ENCODE assay signal across 9 cellular contexts in the genomic region with DNA sequence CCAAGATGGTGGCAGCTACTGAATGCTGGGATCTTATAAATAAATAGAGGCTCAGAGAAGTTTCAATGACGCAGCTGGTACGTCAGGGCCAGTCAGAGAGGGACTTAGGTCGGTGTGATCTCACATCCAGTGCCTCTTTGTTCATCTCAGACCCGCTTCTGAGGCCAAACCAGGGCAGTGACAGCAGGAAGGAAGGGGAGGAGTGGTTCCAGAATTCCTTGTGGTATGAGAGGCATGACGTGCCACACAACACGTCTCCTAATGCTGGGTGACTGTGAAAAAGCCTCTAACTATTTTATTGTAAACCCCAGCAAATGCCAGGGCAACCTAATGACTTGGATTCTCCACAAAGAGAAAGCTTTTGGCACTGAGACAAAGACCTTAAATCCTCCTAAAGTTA.
DNase-seq lines count a peak whose midpoint lies in the region; TF ChIP-seq lines count a peak whose summit lies in the region.
"Had no signal": no experiment of that assay in that cellular context is flagged by ENCODE, and none has a peak within 500 bp of the region (broad histone marks: within the 10 kb centered on the region; RNA-seq: fewer than 3 reads in every experiment).

No MANE protein-coding gene starts in this region.

- H3K27ac ChIP-seq in SJCRH30, result no peak overlapping the region
- H3K27ac ChIP-seq: VCaP had no signal

- H3K4me3 Mint-ChIP-seq in type B pancreatic cell (no peak overlapping the region), Calu3 (ENCODE audit: low read depth, unreplicated experiment) (no peak overlapping the region)

- H3K36me3 Mint-ChIP-seq in type B pancreatic cell (no peaks in the 10 kb centered on the region), Calu3 (ENCODE audit: insufficient read depth, unreplicated experiment) (no peaks in the 10 kb centered on the region)

- H3K27me3 ChIP-seq in SJCRH30, result no peaks in the 10 kb centered on the region

- no TSS peak for BruUV-seq in Calu3 (replicated peaks; lab: Mats Ljungman, UMichigan)

- H3K27ac Mint-ChIP-seq in type B pancreatic cell (peak overlapping the region; percentile 87), Calu3 (ENCODE audit: unreplicated experiment) (no peak overlapping the region)

- no peak for TF ChIP-seq CTCF in type B pancreatic cell (conservative IDR thresholded peaks at IDR 0.05)
- TF ChIP-seq CTCF in Calu3 (IDR thresholded peaks at IDR 0.05; ENCODE audit: unreplicated experiment), result no peak

- intact Hi-C loops in Calu3 (cut with micrococcal nuclease; ENCODE audit: unreplicated experiment), result loop anchor here (10.0 kb wide), 2 partner anchors 305 to 335 kb away; no protein-coding TSS in a partner anchor

- H3K4me1 ChIP-seq in SJCRH30, result 0 out of 2 replicates have a peak, but pooled peaks cover 5% of the 10 kb centered on the region

- H3K27me3 Mint-ChIP-seq in type B pancreatic cell (no peaks in the 10 kb centered on the region), Calu3 (ENCODE audit: unreplicated experiment) (peaks cover 22% of the 10 kb centered on the region)

- H3K36me3 ChIP-seq in SJCRH30, result no peaks in the 10 kb centered on the region

- H3K4me1 Mint-ChIP-seq in type B pancreatic cell (ENCODE audit: unreplicated experiment) (peaks cover 39% of the 10 kb centered on the region), Calu3 (ENCODE audit: low read depth, unreplicated experiment) (no peaks in the 10 kb centered on the region)

- no peak overlapping the region for H3K4me3 ChIP-seq in SJCRH30

- no peaks in the 10 kb centered on the region for H3K9me3 ChIP-seq in SJCRH30 (replicated peaks)

- CTCF ChIA-PET in Calu3 (lab: Charles Lee), result no interaction called here

- no peaks in the 10 kb centered on the region for H3K9me3 Mint-ChIP-seq in type B pancreatic cell
- H3K9me3 Mint-ChIP-seq in Calu3 (ENCODE audit: low read depth, unreplicated experiment), result no peaks in the 10 kb centered on the region

- peak; percentile 20 for DNase-seq in stimulated activated CD4-positive, alpha-beta T cell treated with anti-CD3 and anti-CD28 coated beads, Interleukin-1b, Interleukin-23, amount 100 ng/mL, for 48 hours
- DNase-seq in stimulated activated CD4-positive, alpha-beta T cell treated with anti-CD3 and anti-CD28 coated beads, Interleukin-4, amount 100 ng/mL, for 1 hour, result no peak
- DNase-seq in cerebellar cortex (ENCODE audit: low spot score), result peak; percentile 20
- peak; percentile 63 for DNase-seq in medulla oblongata (ENCODE audit: extremely low spot score)
- DNase-seq in type B pancreatic cell (ENCODE audit: extremely low spot score, unreplicated experiment), result no peak
- no peak for DNase-seq in activated CD8-positive, alpha-beta memory T cell treated with anti-CD3 and anti-CD28 coated beads for 24 hours
- DNase-seq in Calu3, result no peak
- no peak for DNase-seq in SJCRH30

Comparison
In these comparisons a context has a peak if more than half of its experiments do, and no peak if none do; other contexts are left out.
1. DNase-seq: peak in stimulated activated CD4-positive, alpha-beta T cell treated with anti-CD3 and anti-CD28 coated beads, Interleukin-1b, Interleukin-23, amount 100 ng/mL, for 48 hours (single experiment), cerebellar cortex (single experiment) and medulla oblongata (single experiment); none in stimulated activated CD4-positive, alpha-beta T cell treated with anti-CD3 and anti-CD28 coated beads, Interleukin-4, amount 100 ng/mL, for 1 hour (single experiment), type B pancreatic cell (single experiment), activated CD8-positive, alpha-beta memory T cell treated with anti-CD3 and anti-CD28 coated beads for 24 hours (single experiment), Calu3 (single experiment) and SJCRH30 (0 of 2).